In genomic region chr5:4015709-4016108, GRCh38 we compare ENCODE assay signal across 15 cellular contexts.
A peak's percentile ranks its signal among the peaks of the same experiment; 100 is the strongest.
DNase-seq lines count a peak whose midpoint lies in the region; ATAC-seq and TF ChIP-seq lines count a peak whose summit lies in the region.
"Had no signal": no experiment of that assay in that cellular context is flagged by ENCODE, and none has a peak within 500 bp of the region (broad histone marks: within the 10 kb centered on the region; RNA-seq: fewer than 3 reads in every experiment).

No MANE protein-coding gene starts in this region.

- whole genome bisulfite sequencing in thyroid gland, 2 donors: 85 to 87% methylated on average over 4 of the region's 4 CpGs

- no peak for TF ChIP-seq POLR2A in thyroid gland (IDR thresholded peaks at IDR 0.05)

- H3K4me1 ChIP-seq in left ventricle myocardium inferior (peaks cover 30% of the 10 kb centered on the region), thyroid gland (no peaks in the 10 kb centered on the region)

- H3K36me3 ChIP-seq in left ventricle myocardium inferior: no peaks in the 10 kb centered on the region
- no peaks in the 10 kb centered on the region for H3K36me3 ChIP-seq in thyroid gland

- peaks cover 0 to 1% (median 0%) of the 10 kb centered on the region in 3 donors for H3K27me3 Mint-ChIP-seq in immature natural killer cell (ENCODE audit: low read depth in 3 of 3)
- 0 out of 2 replicates have a peak, but pooled peaks cover 2% of the 10 kb centered on the region for H3K27me3 Mint-ChIP-seq in HFFc6 (ENCODE audit: insufficient read depth)
- H3K27me3 Mint-ChIP-seq: CD4-positive, alpha-beta T cell had no signal

- ATAC-seq in HG02610 (IDR thresholded peaks at IDR 0.05; ENCODE audit: unreplicated experiment): no peak
- no peak for ATAC-seq in GM21423 (IDR thresholded peaks at IDR 0.05; ENCODE audit: unreplicated experiment)
- ATAC-seq: HepG2 had no signal

- DNase-seq in left ventricle myocardium inferior: no peak
- no peak for DNase-seq in cardiac septum (ENCODE audit: low spot score)
- peak; percentile 41 for DNase-seq in NAMALWA (ENCODE audit: low spot score)
- no peak for DNase-seq in immature natural killer cell
- no peak for DNase-seq in HFFc6
- DNase-seq in thyroid gland: no peak
- DNase-seq: AML-193; C1 segment of cervical spinal cord; CD4-positive, alpha-beta T cell; DMS79; EL had no signal

- intact Hi-C loops in left ventricle myocardium inferior (cut with micrococcal nuclease): no loop called here
- intact Hi-C loops in cardiac septum (cut with DNase I): no loop called here
- intact Hi-C loops in thyroid gland (cut with DNase I): no loop called here

- H3K4me3 Mint-ChIP-seq in immature natural killer cell: peak overlapping the region in 3 of 5 donors; percentile 16 to 53 (median 38)
- H3K4me3 Mint-ChIP-seq in HFFc6: no peak overlapping the region
- H3K4me3 Mint-ChIP-seq: CD4-positive, alpha-beta T cell had no signal

- H3K36me3 Mint-ChIP-seq in immature natural killer cell (no peaks in the 10 kb centered on the region), HFFc6 (ENCODE audit: low read depth) (no peaks in the 10 kb centered on the region; the same call in 1 of the 2 replicates)

- H3K27ac Mint-ChIP-seq in immature natural killer cell (peak overlapping the region in 4 of 6 donors; percentile 42 to 85 (median 68)), HFFc6 (no peak overlapping the region)
- H3K27ac Mint-ChIP-seq: CD4-positive, alpha-beta T cell had no signal

- H3K27me3 ChIP-seq in left ventricle myocardium inferior (ENCODE audit: low read depth) (peaks cover 4% of the 10 kb centered on the region), thyroid gland (no peaks in the 10 kb centered on the region)

- H3K9me3 ChIP-seq in left ventricle myocardium inferior (replicated peaks): no peaks in the 10 kb centered on the region
- no peaks in the 10 kb centered on the region for H3K9me3 ChIP-seq in thyroid gland

- H3K4me1 Mint-ChIP-seq in immature natural killer cell: peaks cover 23 to 34% of the 10 kb centered on the region in 2 donors
- no peaks in the 10 kb centered on the region for H3K4me1 Mint-ChIP-seq in HFFc6 (ENCODE audit: low read depth)

- TF ChIP-seq CTCF in left ventricle myocardium inferior (IDR thresholded peaks at IDR 0.05; ENCODE audit: borderline replicate concordance) (no peak), HFFc6 (IDR thresholded peaks at IDR 0.05) (no peak), thyroid gland (IDR thresholded peaks at IDR 0.05) (no peak)

- H3K27ac ChIP-seq in left ventricle myocardium inferior (replicated peaks) (peak overlapping the region; percentile 9), thyroid gland (no peak overlapping the region)
- H3K27ac ChIP-seq: 22Rv1 had no signal

- H3K9me3 Mint-ChIP-seq in immature natural killer cell (no peaks in the 10 kb centered on the region), HFFc6 (peaks cover 34% of the 10 kb centered on the region)
- H3K9me3 Mint-ChIP-seq: CD4-positive, alpha-beta T cell had no signal

- H3K4me3 ChIP-seq in left ventricle myocardium inferior: no peak overlapping the region
- H3K4me3 ChIP-seq in thyroid gland (replicated peaks in 1 of 3): no peak overlapping the region
